ENCODE assay signal across 24 cellular contexts in genomic region chr12:93266-94005, GRCh38.
"Had no signal": no experiment of that assay in that cellular context is flagged by ENCODE, and none has a peak within 500 bp of the region (broad histone marks: within the 10 kb centered on the region; RNA-seq: fewer than 3 reads in every experiment).

No MANE protein-coding gene starts in this region.

- H3K36me3 ChIP-seq: cardiac muscle cell, esophagus squamous epithelium, gastroesophageal sphincter, heart left ventricle, right lobe of liver, tibial artery had no signal

- H3K4me1 ChIP-seq: body of pancreas, esophagus squamous epithelium, gastroesophageal sphincter, heart left ventricle, right lobe of liver, tibial artery had no signal

- H3K27ac Mint-ChIP-seq: activated CD4-positive, alpha-beta memory T cell treated with anti-CD3 and anti-CD28 coated beads, Interleukin-2, amount 10 ng/mL, durations not matched to agents 7 days and 5 days; activated CD4-positive, alpha-beta T cell treated with anti-CD3 and anti-CD28 coated beads, Interleukin-2, amount 10 ng/mL, durations not matched to agents 24 days and 14 days; activated naive CD4-positive, alpha-beta T cell treated with anti-CD3 and anti-CD28 coated beads, Interleukin-2, amount 50 U/mL, for 24 hours; effector memory CD8-positive, alpha-beta T cell; naive thymus-derived CD4-positive, alpha-beta T cell; stimulated activated naive CD8-positive, alpha-beta T cell treated with anti-CD3 and anti-CD28 coated beads, Interleukin-15, amount 100 ng/mL, for 72 hours; T-cell; T-helper 2 cell treated with Interferon-gamma antibody and Interleukin-4, amounts not matched to agents 5 μg/mL and 100 μg/mL, for 36 hours had no signal

- H3K27me3 ChIP-seq: body of pancreas, cardiac muscle cell, right lobe of liver had no signal

- H3K9me3 Mint-ChIP-seq: activated CD4-positive, alpha-beta memory T cell treated with anti-CD3 and anti-CD28 coated beads, Interleukin-2, amount 10 ng/mL, durations not matched to agents 7 days and 5 days; activated CD4-positive, alpha-beta T cell treated with anti-CD3 and anti-CD28 coated beads, Interleukin-2, amount 10 ng/mL, durations not matched to agents 24 days and 14 days; activated naive CD4-positive, alpha-beta T cell treated with anti-CD3 and anti-CD28 coated beads, Interleukin-2, amount 50 U/mL, for 24 hours; T-helper 2 cell treated with Interferon-gamma antibody and Interleukin-4, amounts not matched to agents 5 μg/mL and 100 μg/mL, for 36 hours had no signal

- ATAC-seq: body of pancreas; effector memory CD8-positive, alpha-beta T cell; gastroesophageal sphincter; left cardiac atrium; naive thymus-derived CD4-positive, alpha-beta T cell; right lobe of liver; stimulated activated naive CD8-positive, alpha-beta T cell treated with anti-CD3 and anti-CD28 coated beads, Interleukin-15, amount 100 ng/mL, for 72 hours; T-cell had no signal

- H3K9me3 ChIP-seq: esophagus squamous epithelium, right lobe of liver had no signal

- H3K4me3 Mint-ChIP-seq: activated CD4-positive, alpha-beta memory T cell treated with anti-CD3 and anti-CD28 coated beads, Interleukin-2, amount 10 ng/mL, durations not matched to agents 7 days and 5 days; activated CD4-positive, alpha-beta T cell treated with anti-CD3 and anti-CD28 coated beads, Interleukin-2, amount 10 ng/mL, durations not matched to agents 24 days and 14 days; activated naive CD4-positive, alpha-beta T cell treated with anti-CD3 and anti-CD28 coated beads, Interleukin-2, amount 50 U/mL, for 24 hours; effector memory CD8-positive, alpha-beta T cell; naive thymus-derived CD4-positive, alpha-beta T cell; neural crest cell; stimulated activated naive CD8-positive, alpha-beta T cell treated with anti-CD3 and anti-CD28 coated beads, Interleukin-15, amount 100 ng/mL, for 72 hours; T-cell; T-helper 2 cell treated with Interferon-gamma antibody and Interleukin-4, amounts not matched to agents 5 μg/mL and 100 μg/mL, for 36 hours had no signal

- FAIRE-seq: TTC549 had no signal

- H3K4me3 ChIP-seq: body of pancreas, cardiac muscle cell, esophagus squamous epithelium, gastroesophageal sphincter, heart left ventricle, right lobe of liver, skin epidermis, tibial artery had no signal

- H3K27ac ChIP-seq: body of pancreas, cardiac muscle cell, esophagus squamous epithelium, gastroesophageal sphincter, heart left ventricle, right lobe of liver, skin epidermis, tibial artery had no signal

- DNase-seq: activated CD4-positive, alpha-beta memory T cell treated with anti-CD3 and anti-CD28 coated beads, Interleukin-2, amount 10 ng/mL, durations not matched to agents 7 days and 5 days; activated CD4-positive, alpha-beta T cell treated with anti-CD3 and anti-CD28 coated beads, Interleukin-2, amount 10 ng/mL, durations not matched to agents 24 days and 14 days; activated gamma-delta T cell; anterior cingulate cortex; body of pancreas; effector memory CD8-positive, alpha-beta T cell; esophagus squamous epithelium; heart left ventricle; islet precursor cell; left cardiac atrium; naive thymus-derived CD4-positive, alpha-beta T cell; posterior cingulate gyrus; right lobe of liver; stimulated activated CD4-positive, alpha-beta T cell treated with anti-CD3 and anti-CD28 coated beads, Interleukin-1b, Interleukin-23, amount 100 ng/mL, for 48 hours; stimulated activated naive CD8-positive, alpha-beta T cell treated with anti-CD3 and anti-CD28 coated beads, Interleukin-15, amount 100 ng/mL, for 72 hours; T-cell; tibial artery had no signal

- H3K4me1 Mint-ChIP-seq: activated CD4-positive, alpha-beta memory T cell treated with anti-CD3 and anti-CD28 coated beads, Interleukin-2, amount 10 ng/mL, durations not matched to agents 7 days and 5 days; activated CD4-positive, alpha-beta T cell treated with anti-CD3 and anti-CD28 coated beads, Interleukin-2, amount 10 ng/mL, durations not matched to agents 24 days and 14 days; activated naive CD4-positive, alpha-beta T cell treated with anti-CD3 and anti-CD28 coated beads, Interleukin-2, amount 50 U/mL, for 24 hours; stimulated activated naive CD8-positive, alpha-beta T cell treated with anti-CD3 and anti-CD28 coated beads, Interleukin-15, amount 100 ng/mL, for 72 hours; T-cell had no signal

- H3K36me3 Mint-ChIP-seq: activated naive CD4-positive, alpha-beta T cell treated with anti-CD3 and anti-CD28 coated beads, Interleukin-2, amount 50 U/mL, for 24 hours; T-cell had no signal
